24 cellular contexts compared by ENCODE assay signal in genomic region chr6:85406641-85407075, GRCh38. TPM values are rescaled to one million over a fixed set of nuclear protein-coding genes. Genes with fewer than 3 reads are reported as not detected.
DNase-seq lines count a peak whose midpoint lies in the region; ATAC-seq and TF ChIP-seq lines count a peak whose summit lies in the region.
"Had no signal": no experiment of that assay in that cellular context is flagged by ENCODE, and none has a peak within 500 bp of the region (broad histone marks: within the 10 kb centered on the region; RNA-seq: fewer than 3 reads in every experiment).

No MANE protein-coding gene starts in this region.

- intact Hi-C loops in mammary epithelial cell (cut with micrococcal nuclease) = loop anchor here (1.0 kb wide), 4 partner anchors 43 to 77 kb away; no protein-coding TSS in a partner anchor

- dilution Hi-C loops in mammary epithelial cell (cut with HindIII; ENCODE audit: low sequenced_read_pairs) = loop anchor here (5.0 to 10.0 kb wide), 2 partner anchors 71 to 238 kb away; partner anchors contain the start of gene SYNCRIP

- H2BK12ac ChIP-seq in mesenchymal stem cell (ENCODE audit: low read length in 2 of 2) = peak overlapping the region; percentile 44 to 81

- H2AK5ac ChIP-seq in mesenchymal stem cell (ENCODE audit: low read length, severe bottlenecking) = no peak overlapping the region

- H3K36me3 ChIP-seq in mammary epithelial cell (ENCODE audit: insufficient read depth, low read length) = no peaks in the 10 kb centered on the region
- H3K36me3 ChIP-seq in mesenchymal stem cell (ENCODE audit: control insufficient read depth in 1 of 2, insufficient read depth in 2 of 2, low read depth in 1 of 2, low read length in 2 of 2) = no peaks in the 10 kb centered on the region
- H3K36me3 ChIP-seq: BLaER1 treated with 17β-estradiol and CSF1 and Interleukin-3, amounts not matched to agents 10 nM and 100 nM; tibial artery had no signal

- H3K4me1 ChIP-seq in mammary epithelial cell (ENCODE audit: insufficient read depth, low read length) (peaks cover 55% of the 10 kb centered on the region), mesenchymal stem cell (ENCODE audit: control insufficient read depth, insufficient read depth, low read depth, low read length) (peaks cover 18% of the 10 kb centered on the region)

- peak overlapping the region; percentile 9 for H4K91ac ChIP-seq in mesenchymal stem cell (ENCODE audit: low read length)

- no peak overlapping the region for H2BK120ac ChIP-seq in mesenchymal stem cell (ENCODE audit: low read depth, low read length)

- H4K20me1 ChIP-seq in mammary epithelial cell (ENCODE audit: insufficient read depth, low read length) = no peaks in the 10 kb centered on the region
- H4K20me1 ChIP-seq: BLaER1 treated with 17β-estradiol and CSF1 and Interleukin-3, amounts not matched to agents 10 nM and 100 nM had no signal

- H3K9me3 ChIP-seq in mammary epithelial cell (replicated peaks; ENCODE audit: insufficient read depth, low read length) = no peaks in the 10 kb centered on the region
- H3K9me3 ChIP-seq in mesenchymal stem cell (ENCODE audit: control insufficient read depth, low read length) = no peaks in the 10 kb centered on the region
- H3K9me3 ChIP-seq: BLaER1 treated with 17β-estradiol and CSF1 and Interleukin-3, amounts not matched to agents 10 nM and 100 nM; tibial artery had no signal

- no peak overlapping the region for H2BK5ac ChIP-seq in mesenchymal stem cell (ENCODE audit: low read depth, low read length, poor library complexity, severe bottlenecking)

- H2BK15ac ChIP-seq in mesenchymal stem cell (ENCODE audit: low read depth, poor library complexity, severe bottlenecking) = no peak overlapping the region

- no peak overlapping the region for H4K8ac ChIP-seq in mesenchymal stem cell (ENCODE audit: low read length)

- H3K9ac ChIP-seq in mammary epithelial cell (ENCODE audit: insufficient read depth, low read length) = peak overlapping the region; percentile 47
- peak overlapping the region; percentile 63 for H3K9ac ChIP-seq in mesenchymal stem cell (ENCODE audit: low read length)
- H3K9ac ChIP-seq: BLaER1 treated with 17β-estradiol and CSF1 and Interleukin-3, amounts not matched to agents 10 nM and 100 nM had no signal

- H3K4ac ChIP-seq in mesenchymal stem cell (ENCODE audit: low read depth in 1 of 2, low read length in 2 of 2) = peak overlapping the region in 1 of 2 experiments; percentile 1

- no peaks in the 10 kb centered on the region for H3K79me2 ChIP-seq in mammary epithelial cell (ENCODE audit: insufficient read depth, low read length)

- BruUV-seq in mammary epithelial cell (replicated peaks; lab: Mats Ljungman, UMichigan) = no TSS peak

- no peak for ATAC-seq in HG02763 (IDR thresholded peaks at IDR 0.05; ENCODE audit: unreplicated experiment)
- no peak for ATAC-seq in HG02759 (IDR thresholded peaks at IDR 0.05; ENCODE audit: unreplicated experiment)
- ATAC-seq: activated T-cell treated with anti-CD3 and anti-CD28 coated beads, Interleukin-2, amount 50 U/mL, for 4 hours; T-helper 17 cell had no signal

- in situ Hi-C loops in mammary epithelial cell (cut with MboI; ENCODE audit: low sequenced_read_pairs in 2 of 2) = no loop called here

- H3K18ac ChIP-seq in mesenchymal stem cell (ENCODE audit: low read depth in 1 of 2, low read length in 2 of 2) = peak overlapping the region in 1 of 2 experiments; percentile 68

- peak; percentile 20 for DNase-seq in EL
- DNase-seq in mammary epithelial cell = peak; percentile 86
- DNase-seq in mesenchymal stem cell = no peak
- DNase-seq in NCI-H2081 treated with DMSO at 0.1 percent for 48 hours (lab: John Stamatoyannopoulos, UW) = no peak
- DNase-seq: activated CD4-positive, alpha-beta T cell treated with anti-CD3 and anti-CD28 coated beads for 48 hours; activated naive CD4-positive, alpha-beta T cell; activated T-cell treated with anti-CD3 and anti-CD28 coated beads, Interleukin-2, amount 50 U/mL, for 4 hours; DND-41; erythroblast; Karpas-422; mesendoderm; MV-4-11; NCI-H146; small intestine; stimulated activated CD4-positive, alpha-beta T cell treated with anti-CD3 and anti-CD28 coated beads, Interleukin-1b, Interleukin-23, amount 100 ng/mL, for 48 hours; stimulated activated CD8-positive, alpha-beta memory T cell treated with anti-CD3 and anti-CD28 coated beads, Interleukin-4, amount 100 ng/mL, for 48 hours; T-helper 17 cell; tibial artery had no signal

- CTCF ChIA-PET in mammary epithelial cell (lab: Charles Lee; ENCODE audit: low non-redundant PET) = no interaction called here

- H3K4me2 ChIP-seq in mammary epithelial cell (ENCODE audit: insufficient read depth, low read depth, low read length) = peak overlapping the region; percentile 79
- H3K4me2 ChIP-seq in mesenchymal stem cell (ENCODE audit: low read length, poor library complexity, severe bottlenecking) = no peak overlapping the region

- H3K79me1 ChIP-seq in mesenchymal stem cell (replicated peaks; ENCODE audit: low read length, poor library complexity, severe bottlenecking) = peaks cover 5% of the 10 kb centered on the region

- H3K14ac ChIP-seq in mesenchymal stem cell (ENCODE audit: low read length in 2 of 2) = no peak overlapping the region

- H3K27me3 ChIP-seq in mammary epithelial cell (ENCODE audit: insufficient read depth, low read length) (no peaks in the 10 kb centered on the region), mesenchymal stem cell (ENCODE audit: control insufficient read depth in 1 of 2, insufficient read depth in 1 of 2, low read length in 2 of 2) (no peaks in the 10 kb centered on the region)
- H3K27me3 ChIP-seq: BLaER1 treated with 17β-estradiol and CSF1 and Interleukin-3, amounts not matched to agents 10 nM and 100 nM; tibial artery had no signal

- 2% methylated on average over 4 of the region's 5 CpGs for WGBS in mammary epithelial cell (ENCODE audit: low coverage, missing lambda C conversion rate)
- 77% methylated on average over 5 of the region's 5 CpGs for WGBS in mesenchymal stem cell

- H2AFZ ChIP-seq in mammary epithelial cell (ENCODE audit: low read depth, low read length) (peak overlapping the region; percentile 6), mesenchymal stem cell (ENCODE audit: low read depth, low read length) (no peak overlapping the region)

- H3K23ac ChIP-seq in mesenchymal stem cell (ENCODE audit: low read length in 2 of 2) = no peak overlapping the region

- TF ChIP-seq CTCF in 22Rv1 (IDR thresholded peaks at IDR 0.05) (no peak), mammary epithelial cell (conservative IDR thresholded peaks at IDR 0.05 in 1 of 2, IDR thresholded peaks at IDR 0.05 in 1 of 2; ENCODE audit: extremely low read depth in 1 of 2, insufficient read depth in 1 of 2, low read depth in 1 of 2, low read length in 2 of 2) (no peak)

- no peak overlapping the region for H3K4me3 ChIP-seq in mammary epithelial cell (replicated peaks in 1 of 3; ENCODE audit: insufficient read depth in 1 of 3, low read depth in 2 of 3, low read length in 3 of 3)
- peak overlapping the region in 1 of 2 experiments; percentile 2 for H3K4me3 ChIP-seq in mesenchymal stem cell (ENCODE audit: insufficient read depth in 1 of 2, low read depth in 1 of 2, low read length in 2 of 2)
- H3K4me3 ChIP-seq: BLaER1 treated with 17β-estradiol and CSF1 and Interleukin-3, amounts not matched to agents 10 nM and 100 nM; GM12878; tibial artery had no signal

- H3K27ac ChIP-seq in 22Rv1 (peak overlapping the region; percentile 91), mammary epithelial cell (ENCODE audit: insufficient read depth, low read depth, low read length) (peak overlapping the region; percentile 96), mesenchymal stem cell (ENCODE audit: low read length, poor library complexity, severe bottlenecking) (peak overlapping the region; percentile 61)
- H3K27ac ChIP-seq: BLaER1 treated with 17β-estradiol and CSF1 and Interleukin-3, amounts not matched to agents 10 nM and 100 nM; HL-60; tibial artery had no signal

RNA-seq across cellular contexts. Expression of gene NT5E, which starts 43.2 kb away (rescaled TPM):
- total RNA-seq in mammary epithelial cell = 100 to 1,000 TPM in 1 of 2 donors, 10 to 100 TPM in 1; 74.2 to 228 TPM
- polyA plus RNA-seq in mammary epithelial cell = 148 TPM
- 174 TPM for polyA minus RNA-seq in mammary epithelial cell
- polyA plus RNA-seq in mesenchymal stem cell (2013, experiment 1 of 2) = 234 TPM
- polyA plus RNA-seq in mesenchymal stem cell (2013, experiment 2 of 2) = 238 TPM

Comparison
In these comparisons a context has a peak if more than half of its experiments do, and no peak if none do; other contexts are left out.
1. DNase-seq: peak in EL (single experiment) and mammary epithelial cell (single experiment); none in mesenchymal stem cell (single experiment) and NCI-H2081 treated with DMSO at 0.1 percent for 48 hours (single experiment).
2. Peak in every context shown above with its lines, with median percentiles within 50 percentile points of each other: H3K27ac ChIP-seq.